In genomic region chr18:6249788-6250187, GRCh38 we compare ENCODE assay signal across 15 cellular contexts.
"Had no signal": no experiment of that assay in that cellular context is flagged by ENCODE, and none has a peak within 500 bp of the region (broad histone marks: within the 10 kb centered on the region; RNA-seq: fewer than 3 reads in every experiment).

No MANE protein-coding gene starts in this region.

- DNase-seq: activated CD4-positive, alpha-beta T cell treated with anti-CD3 and anti-CD28 coated beads, Interleukin-2, amount 50 U/mL, for 4 hours; activated gamma-delta T cell treated with Interleukin-2 at 50 U/mL for 16 hours; amniotic stem cell; dermis blood vessel endothelial cell; effector memory CD4-positive, alpha-beta T cell; heart left ventricle; mesendoderm; posterior cingulate gyrus; stimulated activated CD4-positive, alpha-beta T cell treated with anti-CD3 and anti-CD28 coated beads, Interleukin-2, amount 100 ng/mL, for 24 hours; upper lobe of left lung had no signal

- H3K36me3 ChIP-seq: esophagus muscularis mucosa, gastroesophageal sphincter, heart left ventricle, suprapubic skin, upper lobe of left lung had no signal

- H3K4me3 ChIP-seq: esophagus muscularis mucosa, gastroesophageal sphincter, heart left ventricle, suprapubic skin, upper lobe of left lung had no signal

- H3K27me3 ChIP-seq: esophagus muscularis mucosa, gastroesophageal sphincter, heart left ventricle, suprapubic skin, upper lobe of left lung had no signal

- FAIRE-seq: endothelial cell of umbilical vein, TTC549 had no signal

- H3K9me3 ChIP-seq: esophagus muscularis mucosa, gastroesophageal sphincter, heart left ventricle, suprapubic skin, upper lobe of left lung had no signal

- ATAC-seq: gastroesophageal sphincter, heart left ventricle had no signal

- H3K4me1 ChIP-seq: upper lobe of left lung had no signal

- H3K27ac ChIP-seq: esophagus muscularis mucosa, gastroesophageal sphincter, heart left ventricle, suprapubic skin, upper lobe of left lung had no signal
